2 cellular contexts compared by ENCODE assay signal in genomic region chr11:72779495-72780128, GRCh38.
TF ChIP-seq lines count a peak whose summit lies in the region.

No MANE protein-coding gene starts in this region.

TF ChIP-seq in A549, 52 proteins besides CTCF, POLR2A, EP300 and RAD21 (continued from another document):
- no peak for TF ChIP-seq BCL3 (IDR thresholded peaks at IDR 0.05)
- TF ChIP-seq NFE2L2 (conservative IDR thresholded peaks at IDR 0.05; ENCODE audit: low read length), result no peak
- no peak for TF ChIP-seq JUNB (IDR thresholded peaks at IDR 0.05)
- TF ChIP-seq ZFP36 (IDR thresholded peaks at IDR 0.05; ENCODE audit: borderline replicate concordance, partially characterized antibody), result no peak
- no peak for TF ChIP-seq PBX3 (IDR thresholded peaks at IDR 0.05)
- no peak for TF ChIP-seq GATA3 (IDR thresholded peaks at IDR 0.05; ENCODE audit: borderline replicate concordance)
- TF ChIP-seq HOXB13 (CRISPR knock-in tag; IDR thresholded peaks at IDR 0.05; ENCODE audit: low read depth), result no peak
- TF ChIP-seq MAFK (IDR thresholded peaks at IDR 0.05; ENCODE audit: partially characterized antibody), result no peak
- no peak for TF ChIP-seq ZC3H11A (IDR thresholded peaks at IDR 0.05)
- TF ChIP-seq NPAS2 (CRISPR knock-in tag; IDR thresholded peaks at IDR 0.05; ENCODE audit: borderline replicate concordance), result no peak
- no peak for TF ChIP-seq ELK1 (IDR thresholded peaks at IDR 0.05; ENCODE audit: low read depth, low read length)
- no peak for TF ChIP-seq KDM1A (IDR thresholded peaks at IDR 0.05; ENCODE audit: low read depth)
- TF ChIP-seq SMC3 (IDR thresholded peaks at IDR 0.05), result no peak
- no peak for TF ChIP-seq JUN (IDR thresholded peaks at IDR 0.05)
- TF ChIP-seq FOSL2 (IDR thresholded peaks at IDR 0.05), result no peak
- TF ChIP-seq FOSL2 (CRISPR knock-in tag; IDR thresholded peaks at IDR 0.05), result no peak

TF ChIP-seq in HEK293, 187 proteins besides CTCF, POLR2A, EP300 and RAD21:
- TF ChIP-seq PRDM2 (tag by site-specific recombination; IDR thresholded peaks at IDR 0.05; ENCODE audit: borderline replicate concordance) (no peak), ZNF366 (tag by site-specific recombination; conservative IDR thresholded peaks at IDR 0.05) (0 out of 2 replicates have a peak, but pooled peaks have one; percentile 33)
